ENCODE assay signal across 11 cellular contexts in genomic region chr20:62644802-62645496, GRCh38. TPM values are rescaled to one million over a fixed set of nuclear protein-coding genes. Genes with fewer than 3 reads are reported as not detected.
DNase-seq lines count a peak whose midpoint lies in the region; ATAC-seq and TF ChIP-seq lines count a peak whose summit lies in the region.
"Had no signal": no experiment of that assay in that cellular context is flagged by ENCODE, and none has a peak within 500 bp of the region (broad histone marks: within the 10 kb centered on the region; RNA-seq: fewer than 3 reads in every experiment).

No MANE protein-coding gene starts in this region.

- in situ Hi-C loops in gastrocnemius medialis (cut with MboI; ENCODE audit: low sequenced_read_pairs in 4 of 4) = no loop called here

- H3K4me1 ChIP-seq in colonic mucosa (peaks cover 45% of the 10 kb centered on the region), gastrocnemius medialis (peaks cover 34 to 53% of the 10 kb centered on the region in 2 donors), uterus (peaks cover 0 to 11% of the 10 kb centered on the region in 2 donors)

- peak overlapping the region; percentile 50 to 57 for H3K9ac ChIP-seq in colonic mucosa (ENCODE audit: low read depth in 2 of 2, low read length in 2 of 2)

- H3K4me3 ChIP-seq in colonic mucosa = no peak overlapping the region
- H3K4me3 ChIP-seq in gastrocnemius medialis = peak overlapping the region; percentile 29 to 72 (median 68)
- no peak overlapping the region for H3K4me3 ChIP-seq in uterus

- no peak for ATAC-seq in gastrocnemius medialis

- TF ChIP-seq POLR2A in gastrocnemius medialis (IDR thresholded peaks at IDR 0.05) (peak in 1 of 2 donors; percentile 14), uterus (IDR thresholded peaks at IDR 0.05) (no peak)

- H3K27ac ChIP-seq in colonic mucosa = peak overlapping the region; percentile 84
- peak overlapping the region; percentile 50 to 95 (median 91) for H3K27ac ChIP-seq in gastrocnemius medialis
- no peak overlapping the region for H3K27ac ChIP-seq in uterus
- H3K27ac ChIP-seq: WERI-Rb-1 had no signal

- H3K27me3 ChIP-seq in colonic mucosa (no peaks in the 10 kb centered on the region), gastrocnemius medialis (peaks cover 8 to 12% (median 9%) of the 10 kb centered on the region in 3 donors), uterus (peaks cover 0 to 8% of the 10 kb centered on the region in 2 donors)

- H3K36me3 ChIP-seq in colonic mucosa (no peaks in the 10 kb centered on the region), gastrocnemius medialis (no peaks in the 10 kb centered on the region), uterus (no peaks in the 10 kb centered on the region)

- intact Hi-C loops in colonic mucosa (cut with DNase I) = no loop called here
- intact Hi-C loops in gastrocnemius medialis (cut with DNase I; ENCODE audit: low total_unique reads) = loop anchor here (5.0 to 10.0 kb wide), 2 partner anchors 88 to 500 kb away; partner anchors contain the start of genes PSMA7 and SS18L1
- intact Hi-C loops in uterus (cut with DNase I; ENCODE audit: low total_unique reads) = no loop called here

- H3K9me3 ChIP-seq in colonic mucosa (no peaks in the 10 kb centered on the region), gastrocnemius medialis (no peaks in the 10 kb centered on the region), uterus (no peaks in the 10 kb centered on the region)

- DNase-seq in SIG-M5 treated with dmso at 0.1 percent for 504 hours (lab: John Stamatoyannopoulos, UW; ENCODE audit: unreplicated experiment) (peak; percentile 34), SIG-M5 (lab: John Stamatoyannopoulos, UW) (no peak), MV-4-11 (lab: John Stamatoyannopoulos, UW) (peak; percentile 13), colonic mucosa (peak; percentile 86), gastrocnemius medialis (no peak), uterus (no peak), hepatic stellate cell (ENCODE audit: low spot score) (no peak), pons (ENCODE audit: low spot score) (no peak)
- DNase-seq: NCI-H1417, posterior cingulate gyrus, WERI-Rb-1 had no signal

- no peak for TF ChIP-seq CTCF in colonic mucosa (IDR thresholded peaks at IDR 0.05)
- TF ChIP-seq CTCF in gastrocnemius medialis (IDR thresholded peaks at IDR 0.05 in 4 of 5, conservative IDR thresholded peaks at IDR 0.05 in 1 of 5) = no peak
- no peak for TF ChIP-seq CTCF in uterus (IDR thresholded peaks at IDR 0.05)

RNA-seq across cellular contexts. Expression of gene SLCO4A1, which starts 2.6 kb away (rescaled TPM):
- total RNA-seq in colonic mucosa (10 to 100 TPM; 39.7 to 42.9 TPM), gastrocnemius medialis (10 to 100 TPM; 20.4 to 26.9 (median 21.8) TPM), uterus (10 to 100 TPM in 3 of 4 donors, 1 to 10 TPM in 1; 1.8 to 51.2 (median 29.9) TPM)

Comparison
In these comparisons a context has a peak if more than half of its experiments do, and no peak if none do; other contexts are left out.
1. DNase-seq: peak in SIG-M5 treated with dmso at 0.1 percent for 504 hours (single experiment), MV-4-11 (single experiment) and colonic mucosa (single experiment); none in SIG-M5 (single experiment), gastrocnemius medialis (0 of 2), uterus (0 of 2), hepatic stellate cell (single experiment) and pons (single experiment).
2. H3K27ac ChIP-seq: peak in colonic mucosa (single experiment) and gastrocnemius medialis (4 of 4); none in uterus (0 of 2).
3. H3K4me3 ChIP-seq: peak in gastrocnemius medialis (4 of 4); none in colonic mucosa (single experiment) and uterus (0 of 2).